In the genomic region with DNA sequence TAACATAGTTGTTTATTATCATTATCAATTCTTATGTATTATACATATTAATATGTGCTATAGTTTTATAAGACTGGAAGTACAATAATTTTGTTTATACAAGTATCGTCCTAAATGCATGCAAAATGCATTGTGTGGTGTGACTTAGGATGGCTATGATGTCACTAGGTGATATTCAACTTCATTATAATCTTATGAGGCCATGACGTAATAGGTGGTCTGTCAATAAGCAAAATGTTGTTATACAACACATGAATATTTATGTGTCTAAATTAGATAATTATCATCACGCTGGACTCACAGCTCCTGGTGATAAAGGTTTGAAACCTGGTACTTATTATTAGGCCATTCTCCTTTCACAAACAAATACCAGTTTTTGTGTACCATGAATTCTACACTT, we compare ENCODE assay signal across 11 cellular contexts.
"Had no signal": no experiment of that assay in that cellular context is flagged by ENCODE, and none has a peak within 500 bp of the region (broad histone marks: within the 10 kb centered on the region; RNA-seq: fewer than 3 reads in every experiment).

No MANE protein-coding gene starts in this region.

- H3K9ac ChIP-seq: GM23248 had no signal

- H3K4me3 ChIP-seq: GM23248, GM23338, HAP-1 had no signal

- H2AFZ ChIP-seq: GM23248, GM23338 had no signal

- DNase-seq: GM23248, GOT3, H7, H9, HCEC 1CT, HFFc6 had no signal

- H3K9me3 ChIP-seq: HAP-1 had no signal

- H3K4me2 ChIP-seq: GM23338 had no signal

- FAIRE-seq: H1, H54 had no signal

- H3K36me3 ChIP-seq: HAP-1 had no signal

- H3K4me1 ChIP-seq: HAP-1 had no signal

- H3K27ac ChIP-seq: GM23248 had no signal

- ATAC-seq: GM23338, HCT116 had no signal
